Comparison of ENCODE assay signal across 11 cellular contexts in the genomic region with DNA sequence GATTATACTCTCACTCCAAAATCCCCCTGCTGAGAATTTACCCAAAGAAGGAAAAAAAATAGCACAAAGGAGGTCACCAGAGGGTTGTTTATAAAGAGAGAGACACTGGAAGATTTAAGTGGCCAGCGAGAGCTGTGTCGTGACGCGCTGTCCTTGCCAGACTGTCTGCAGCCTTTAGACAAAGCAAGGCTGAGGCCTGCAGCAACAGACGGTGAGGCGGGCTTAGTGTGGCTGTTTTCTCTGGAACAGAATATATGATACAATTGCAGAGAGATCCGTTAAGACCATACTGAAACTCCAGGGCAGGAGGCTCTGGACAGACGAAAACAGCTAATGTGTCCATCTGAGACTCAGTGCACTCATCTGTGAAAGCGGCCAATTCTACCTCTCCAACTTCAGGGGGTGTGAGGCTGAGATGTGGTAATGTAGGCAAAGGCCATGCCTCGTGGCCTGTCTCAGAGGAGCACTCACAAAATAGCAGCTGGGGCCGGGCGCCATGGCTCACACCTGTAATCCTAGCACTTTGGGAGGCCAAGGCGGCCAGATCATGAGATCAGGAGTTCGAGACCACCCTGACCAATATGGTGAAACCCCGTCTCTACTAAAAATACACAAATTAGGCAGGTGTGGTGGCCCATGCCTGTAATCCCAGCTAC. TPM values are rescaled to one million over a fixed set of nuclear protein-coding genes. Genes with fewer than 3 reads are reported as not detected.
A peak's percentile ranks its signal among the peaks of the same experiment; 100 is the strongest.
DNase-seq lines count a peak whose midpoint lies in the region; ATAC-seq and TF ChIP-seq lines count a peak whose summit lies in the region.
"Had no signal": no experiment of that assay in that cellular context is flagged by ENCODE, and none has a peak within 500 bp of the region (broad histone marks: within the 10 kb centered on the region; RNA-seq: fewer than 3 reads in every experiment).

No MANE protein-coding gene starts in this region.

- no peaks in the 10 kb centered on the region for H3K9me3 Mint-ChIP-seq in neural progenitor cell
- H3K9me3 Mint-ChIP-seq in stimulated activated naive CD8-positive, alpha-beta T cell treated with anti-CD3 and anti-CD28 coated beads, Interleukin-15, amount 100 ng/mL, for 72 hours = no peaks in the 10 kb centered on the region

- H3K9ac ChIP-seq in BLaER1 (peak overlapping the region; percentile 46), neural progenitor cell (no peak overlapping the region)

- no peaks in the 10 kb centered on the region for H3K79me2 ChIP-seq in neural progenitor cell (ENCODE audit: low read depth)

- peaks cover 12% of the 10 kb centered on the region for H3F3A ChIP-seq in neural progenitor cell (ENCODE audit: low read depth)

- intact Hi-C loops in dorsolateral prefrontal cortex (cut with DNase I) = no loop called here

- no peak overlapping the region for H3K4me3 Mint-ChIP-seq in neural progenitor cell
- H3K4me3 Mint-ChIP-seq in stimulated activated naive CD8-positive, alpha-beta T cell treated with anti-CD3 and anti-CD28 coated beads, Interleukin-15, amount 100 ng/mL, for 72 hours = no peak overlapping the region

- H3K27ac Mint-ChIP-seq in neural progenitor cell = peak overlapping the region; percentile 52
- no peak overlapping the region for H3K27ac Mint-ChIP-seq in stimulated activated naive CD8-positive, alpha-beta T cell treated with anti-CD3 and anti-CD28 coated beads, Interleukin-15, amount 100 ng/mL, for 72 hours

- ATAC-seq in stimulated activated naive CD8-positive, alpha-beta T cell treated with anti-CD3 and anti-CD28 coated beads, Interleukin-15, amount 100 ng/mL, for 72 hours = no peak

- H3K27me3 Mint-ChIP-seq in neural progenitor cell (ENCODE audit: insufficient read depth, low read depth) = peaks cover 4% of the 10 kb centered on the region
- H3K27me3 Mint-ChIP-seq in stimulated activated naive CD8-positive, alpha-beta T cell treated with anti-CD3 and anti-CD28 coated beads, Interleukin-15, amount 100 ng/mL, for 72 hours = no peaks in the 10 kb centered on the region

- no peak overlapping the region for H2AFZ ChIP-seq in neural progenitor cell (replicated peaks)

- peak overlapping the region; percentile 72 for H3K27ac ChIP-seq in BLaER1
- peak overlapping the region in 46 of 59 donors; percentile 3 to 81 (median 58) for H3K27ac ChIP-seq in dorsolateral prefrontal cortex
- H3K27ac ChIP-seq in neural progenitor cell = peak overlapping the region; percentile 63

- H3K9me3 ChIP-seq in BLaER1 = no peaks in the 10 kb centered on the region
- no peaks in the 10 kb centered on the region for H3K9me3 ChIP-seq in neural progenitor cell (ENCODE audit: low read depth)

- TF ChIP-seq CTCF in dorsolateral prefrontal cortex (IDR thresholded peaks at IDR 0.05 in 54 of 56, conservative IDR thresholded peaks at IDR 0.05 in 2 of 56; ENCODE audit: low read depth in 1 of 56, partially characterized antibody in 56 of 56) = no peak
- TF ChIP-seq CTCF in neural progenitor cell (IDR thresholded peaks at IDR 0.05) = no peak

- H3K4me2 ChIP-seq in BLaER1 = peak overlapping the region; percentile 44
- H3K4me2 ChIP-seq in neural progenitor cell = no peak overlapping the region

- peaks cover 71% of the 10 kb centered on the region for H3K4me1 ChIP-seq in BLaER1
- peaks cover 7% of the 10 kb centered on the region for H3K4me1 ChIP-seq in neural progenitor cell

- no peaks in the 10 kb centered on the region for H3K36me3 Mint-ChIP-seq in neural progenitor cell

- H3K4me1 Mint-ChIP-seq in neural progenitor cell = peaks cover 5% of the 10 kb centered on the region
- peaks cover 9% of the 10 kb centered on the region for H3K4me1 Mint-ChIP-seq in stimulated activated naive CD8-positive, alpha-beta T cell treated with anti-CD3 and anti-CD28 coated beads, Interleukin-15, amount 100 ng/mL, for 72 hours

- peaks cover 16% of the 10 kb centered on the region for H4K20me1 ChIP-seq in BLaER1
- peaks cover 2% of the 10 kb centered on the region for H4K20me1 ChIP-seq in neural progenitor cell (ENCODE audit: low read depth)

- DNase-seq in NCI-H82 treated with DMSO at 0.1 percent for 48 hours (lab: John Stamatoyannopoulos, UW; ENCODE audit: unreplicated experiment) (peak; percentile 51), dorsolateral prefrontal cortex (peak in 7 of 10 donors; percentile 41 to 76 (median 62)), neural progenitor cell (ENCODE audit: low spot score) (peak; percentile 13), AG20443 (ENCODE audit: low spot score) (no peak)
- no peak for DNase-seq in stimulated activated naive CD8-positive, alpha-beta T cell treated with anti-CD3 and anti-CD28 coated beads, Interleukin-15, amount 100 ng/mL, for 72 hours
- no peak for DNase-seq in central memory CD4-positive, alpha-beta T cell
- no peak for DNase-seq in stimulated activated CD4-positive, alpha-beta T cell treated with anti-CD3 and anti-CD28 coated beads, Interleukin-4, amount 100 ng/mL, for 4 hours
- DNase-seq: activated T-cell treated with anti-CD3 and anti-CD28 coated beads, Interleukin-2, amount 50 U/mL, for 48 hours; DMS153; NCI-H526 treated with DMSO at 0.1 percent for 48 hours had no signal

- H3K4me3 ChIP-seq in BLaER1 = no peak overlapping the region
- H3K4me3 ChIP-seq in dorsolateral prefrontal cortex = no peak overlapping the region
- H3K4me3 ChIP-seq in neural progenitor cell = no peak overlapping the region

- peaks cover 23% of the 10 kb centered on the region for H3K36me3 ChIP-seq in BLaER1
- H3K36me3 ChIP-seq in neural progenitor cell = no peaks in the 10 kb centered on the region

- H3K27me3 ChIP-seq in BLaER1 = no peaks in the 10 kb centered on the region
- H3K27me3 ChIP-seq in dorsolateral prefrontal cortex = no peaks in the 10 kb centered on the region
- H3K27me3 ChIP-seq in neural progenitor cell = no peaks in the 10 kb centered on the region

RNA-seq across cellular contexts. Expression of a gene that starts 36.2 kb away (rescaled TPM):
- total RNA-seq in dorsolateral prefrontal cortex = 10 to 100 TPM; 47.0 to 86.9 (median 63.0) TPM
- total RNA-seq in neural progenitor cell (ENCODE audit: low replicate concordance) = 89.5 and 114 TPM in 2 replicates

Comparison
In these comparisons a context has a peak if more than half of its experiments do, and no peak if none do; other contexts are left out.
1. DNase-seq: peak in NCI-H82 treated with DMSO at 0.1 percent for 48 hours (single experiment), dorsolateral prefrontal cortex (7 of 10) and neural progenitor cell (single experiment); none in stimulated activated naive CD8-positive, alpha-beta T cell treated with anti-CD3 and anti-CD28 coated beads, Interleukin-15, amount 100 ng/mL, for 72 hours (0 of 2), AG20443 (single experiment), central memory CD4-positive, alpha-beta T cell (single experiment) and stimulated activated CD4-positive, alpha-beta T cell treated with anti-CD3 and anti-CD28 coated beads, Interleukin-4, amount 100 ng/mL, for 4 hours (0 of 2).
2. Peak in every context shown above with its lines, with median percentiles within 50 percentile points of each other: H3K27ac ChIP-seq.